ENCODE assay signal across 13 cellular contexts in genomic region chr12:67705394-67706370, GRCh38. TPM values are rescaled to one million over a fixed set of nuclear protein-coding genes. Genes with fewer than 3 reads are reported as not detected.
DNase-seq lines count a peak whose midpoint lies in the region; ATAC-seq and TF ChIP-seq lines count a peak whose summit lies in the region.
"Had no signal": no experiment of that assay in that cellular context is flagged by ENCODE, and none has a peak within 500 bp of the region (broad histone marks: within the 10 kb centered on the region; RNA-seq: fewer than 3 reads in every experiment).

No MANE protein-coding gene starts in this region.

- in situ Hi-C loops in Caki2 (cut with HindIII; ENCODE audit: low pct_unique_long_range_greater_than_20kb, low sequenced_read_pairs): loop anchor here (25.0 kb wide), 1 partner anchor 782 kb away; no protein-coding TSS in a partner anchor

- peak overlapping the region; percentile 14 for H3K4me2 ChIP-seq in osteoblast (ENCODE audit: insufficient read depth, low read length)

- peak; percentile 99 for DNase-seq in Caki2 (ENCODE audit: low read depth)
- DNase-seq in M059J (ENCODE audit: low read depth): peak; percentile 91
- peak; percentile 75 to 87 for DNase-seq in dermis microvascular lymphatic vessel endothelial cell (ENCODE audit: low read depth in 2 of 2)
- peak; percentile 43 for DNase-seq in osteoblast (ENCODE audit: insufficient read length, low spot score, missing footprints)
- DNase-seq in lower leg skin (ENCODE audit: low spot score in 2 of 2): no peak
- no peak for DNase-seq in activated CD4-positive, CD25-positive, alpha-beta regulatory T cell (lab: John Stamatoyannopoulos, UW)
- DNase-seq: activated CD4-positive, alpha-beta T cell treated with anti-CD3 and anti-CD28 coated beads, Interleukin-2, amount 10 ng/mL, durations not matched to agents 7 days and 5 days; activated naive CD4-positive, alpha-beta T cell treated with anti-CD3 and anti-CD28 coated beads, Interleukin-2, amount 50 U/mL, for 16 hours; effector memory CD8-positive, alpha-beta T cell; nucleus accumbens had no signal

- no peaks in the 10 kb centered on the region for H3K27me3 ChIP-seq in osteoblast (ENCODE audit: insufficient read depth, low read length)
- H3K27me3 ChIP-seq: suprapubic skin had no signal

- H3K27ac ChIP-seq in osteoblast (ENCODE audit: low read depth, low read length): peak overlapping the region; percentile 62
- H3K27ac ChIP-seq: suprapubic skin had no signal

- ATAC-seq in HG02798 (IDR thresholded peaks at IDR 0.05; ENCODE audit: poor library complexity, unreplicated experiment): no peak
- ATAC-seq in HG03175 (IDR thresholded peaks at IDR 0.05; ENCODE audit: unreplicated experiment): no peak
- ATAC-seq: effector memory CD8-positive, alpha-beta T cell had no signal

- 55 to 62% methylated on average over 6 of the region's 6 CpGs for WGBS in lower leg skin, 2 donors

- H3K9me3 ChIP-seq in osteoblast (ENCODE audit: low read depth, low read length): no peaks in the 10 kb centered on the region
- H3K9me3 ChIP-seq: suprapubic skin had no signal

- no peak for TF ChIP-seq POLR2A in lower leg skin (IDR thresholded peaks at IDR 0.05)

- H3K4me3 ChIP-seq in osteoblast (ENCODE audit: insufficient read depth, low read length) (no peak overlapping the region), lower leg skin (ENCODE audit: low read depth, poor library complexity, severe bottlenecking) (no peak overlapping the region)
- H3K4me3 ChIP-seq: suprapubic skin had no signal

- no peaks in the 10 kb centered on the region for H3K79me2 ChIP-seq in osteoblast (ENCODE audit: insufficient read depth, low read length)

- intact Hi-C loops in lower leg skin (cut with DNase I; ENCODE audit: low total_unique reads): no loop called here

- TF ChIP-seq CTCF in osteoblast (IDR thresholded peaks at IDR 0.05; ENCODE audit: extremely low read depth, low read depth, low read length) (no peak), lower leg skin (IDR thresholded peaks at IDR 0.05) (no peak)

- H3K4me1 ChIP-seq in osteoblast (ENCODE audit: insufficient read depth, low read length): peaks cover 28% of the 10 kb centered on the region

- no peak overlapping the region for H2AFZ ChIP-seq in osteoblast (ENCODE audit: low read length)

- H4K20me1 ChIP-seq in osteoblast (ENCODE audit: insufficient read depth, low read length): no peaks in the 10 kb centered on the region

- no peaks in the 10 kb centered on the region for H3K36me3 ChIP-seq in osteoblast (ENCODE audit: insufficient read depth, low read length)
- H3K36me3 ChIP-seq: suprapubic skin had no signal

RNA-seq across cellular contexts. Expression of gene DYRK2, which starts 57.1 kb away (rescaled TPM):
- 54.9 and 58.0 TPM in 2 replicates for total RNA-seq in Caki2 (2014; rRNA removed; shearing (Covaris generic); ENCODE audit: low replicate concordance)
- 8.3 and 18.5 TPM in 2 replicates for total RNA-seq in M059J (2014; rRNA removed; shearing (Covaris generic))
- 4.7 and 6.4 TPM in 2 replicates for total RNA-seq in dermis microvascular lymphatic vessel endothelial cell
- 43.4 and 44.5 TPM in 2 replicates for total RNA-seq in osteoblast
- total RNA-seq in lower leg skin: 10 to 100 TPM in 3 of 4 donors, 1 to 10 TPM in 1; 8.0 to 16.0 (median 13.2) TPM

Comparison
In these comparisons a context has a peak if more than half of its experiments do, and no peak if none do; other contexts are left out.
1. DNase-seq: peak in Caki2 (single experiment), M059J (single experiment), dermis microvascular lymphatic vessel endothelial cell (2 of 2) and osteoblast (single experiment); none in lower leg skin (0 of 2) and activated CD4-positive, CD25-positive, alpha-beta regulatory T cell (0 of 4).